ENCODE assay signal across 15 cellular contexts in the genomic region with DNA sequence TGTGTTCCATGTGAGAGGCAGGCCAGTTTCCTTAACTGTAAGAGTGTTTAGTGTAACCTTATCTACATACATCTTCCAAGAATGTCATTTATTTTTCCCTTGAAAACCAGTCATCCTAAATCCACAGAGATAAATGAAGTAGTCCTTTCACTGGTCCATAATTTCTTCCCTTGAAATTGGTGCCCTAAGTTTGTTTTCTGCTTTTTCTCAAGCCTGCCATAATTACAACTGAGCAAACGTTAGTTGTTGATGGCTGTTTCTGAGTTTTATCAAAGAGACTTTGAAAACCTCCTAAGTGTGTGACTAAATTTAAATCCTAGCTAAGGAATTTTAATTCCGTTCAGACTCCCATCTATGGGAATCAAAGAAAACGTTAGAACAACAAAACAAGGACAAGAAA. TPM values are rescaled to one million over a fixed set of nuclear protein-coding genes. Genes with fewer than 3 reads are reported as not detected.
A peak's percentile ranks its signal among the peaks of the same experiment; 100 is the strongest.
DNase-seq lines count a peak whose midpoint lies in the region; ATAC-seq and TF ChIP-seq lines count a peak whose summit lies in the region.
"Had no signal": no experiment of that assay in that cellular context is flagged by ENCODE, and none has a peak within 500 bp of the region (broad histone marks: within the 10 kb centered on the region; RNA-seq: fewer than 3 reads in every experiment).

No MANE protein-coding gene starts in this region.

- H3K27ac ChIP-seq in GM23338 (ENCODE audit: low read depth) (no peak overlapping the region), SK-N-MC (peak overlapping the region; percentile 82), mesodermal cell (ENCODE audit: low read depth, low read length, severe bottlenecking) (peak overlapping the region; percentile 80), smooth muscle cell (ENCODE audit: low read depth) (peak overlapping the region; percentile 86)

- TF ChIP-seq CTCF in GM23338 (conservative IDR thresholded peaks at IDR 0.05; ENCODE audit: low read depth in 2 of 2) (no peak), smooth muscle cell (IDR thresholded peaks at IDR 0.05; ENCODE audit: borderline replicate concordance, insufficient read depth, poor library complexity, severe bottlenecking) (no peak), glutamatergic neuron (IDR thresholded peaks at IDR 0.05; ENCODE audit: partially characterized antibody, unreplicated experiment) (no peak)

- H3K36me3 ChIP-seq in GM23338 (ENCODE audit: insufficient read depth) = no peaks in the 10 kb centered on the region
- H3K36me3 ChIP-seq in SK-N-MC (ENCODE audit: insufficient read depth, low read length) = no peaks in the 10 kb centered on the region
- H3K36me3 ChIP-seq in mesodermal cell (ENCODE audit: control insufficient read depth, insufficient read depth, low read length) = no peaks in the 10 kb centered on the region
- no peaks in the 10 kb centered on the region for H3K36me3 ChIP-seq in smooth muscle cell (ENCODE audit: low read depth)
- H3K36me3 ChIP-seq: BLaER1 treated with 17β-estradiol and CSF1 and Interleukin-3, amounts not matched to agents 10 nM and 100 nM had no signal

- H3K9me3 Mint-ChIP-seq in GM23338 (peaks cover 23% of the 10 kb centered on the region), glutamatergic neuron (ENCODE audit: unreplicated experiment) (no peaks in the 10 kb centered on the region)

- H3K9me3 ChIP-seq in SK-N-MC (ENCODE audit: low read depth, low read length) (no peaks in the 10 kb centered on the region), mesodermal cell (ENCODE audit: control insufficient read depth, low read length) (no peaks in the 10 kb centered on the region), smooth muscle cell (replicated peaks; ENCODE audit: low read depth) (no peaks in the 10 kb centered on the region)

- H3K4me3 ChIP-seq in GM23338 = no peak overlapping the region
- peak overlapping the region; percentile 63 for H3K4me3 ChIP-seq in SK-N-MC
- H3K4me3 ChIP-seq in mesodermal cell (ENCODE audit: extremely low read depth, insufficient read depth, low read length, poor library complexity, severe bottlenecking) = no peak overlapping the region
- no peak overlapping the region for H3K4me3 ChIP-seq in smooth muscle cell
- H3K4me3 ChIP-seq: BLaER1 treated with 17β-estradiol and CSF1 and Interleukin-3, amounts not matched to agents 10 nM and 100 nM had no signal

- no peaks in the 10 kb centered on the region for H4K20me1 ChIP-seq in GM23338 (replicated peaks; ENCODE audit: insufficient read depth)
- no peaks in the 10 kb centered on the region for H4K20me1 ChIP-seq in smooth muscle cell (ENCODE audit: low read depth)
- H4K20me1 ChIP-seq: BLaER1 treated with 17β-estradiol and CSF1 and Interleukin-3, amounts not matched to agents 10 nM and 100 nM had no signal

- H3K27me3 ChIP-seq in GM23338 (ENCODE audit: insufficient read depth) = no peaks in the 10 kb centered on the region
- H3K27me3 ChIP-seq in smooth muscle cell (ENCODE audit: low read depth) = no peaks in the 10 kb centered on the region
- H3K27me3 ChIP-seq: BLaER1 treated with 17β-estradiol and CSF1 and Interleukin-3, amounts not matched to agents 10 nM and 100 nM had no signal

- H3K4me3 Mint-ChIP-seq in GM23338 (no peak overlapping the region), glutamatergic neuron (ENCODE audit: unreplicated experiment) (no peak overlapping the region)

- H3K4me1 Mint-ChIP-seq in GM23338 (peaks cover 26% of the 10 kb centered on the region), glutamatergic neuron (ENCODE audit: low read depth, unreplicated experiment) (no peaks in the 10 kb centered on the region)

- H3K9ac ChIP-seq in SK-N-MC (ENCODE audit: insufficient read length) = no peak overlapping the region
- H3K9ac ChIP-seq in smooth muscle cell (ENCODE audit: low read depth) = peak overlapping the region; percentile 3
- H3K9ac ChIP-seq: BLaER1 treated with 17β-estradiol and CSF1 and Interleukin-3, amounts not matched to agents 10 nM and 100 nM had no signal

- ATAC-seq in GM23338 (no peak), GM21515 (IDR thresholded peaks at IDR 0.05; ENCODE audit: unreplicated experiment) (no peak)

- no peaks in the 10 kb centered on the region for H3K9me2 ChIP-seq in GM23338 (ENCODE audit: insufficient read depth)

- peaks cover 13% of the 10 kb centered on the region; the same call in 2 of the 3 replicates for H3K36me3 Mint-ChIP-seq in GM23338 (ENCODE audit: low read depth)
- peaks cover 6% of the 10 kb centered on the region for H3K36me3 Mint-ChIP-seq in glutamatergic neuron (ENCODE audit: unreplicated experiment)

- no peaks in the 10 kb centered on the region for H3K27me3 Mint-ChIP-seq in GM23338 (ENCODE audit: insufficient read depth, low read depth, poor library complexity)
- H3K27me3 Mint-ChIP-seq in glutamatergic neuron (ENCODE audit: unreplicated experiment) = peaks cover 2% of the 10 kb centered on the region

- H3F3A ChIP-seq in GM23338 (replicated peaks; ENCODE audit: low read depth) (no peaks in the 10 kb centered on the region), smooth muscle cell (ENCODE audit: low read depth) (peaks cover 29% of the 10 kb centered on the region)

- H3K4me1 ChIP-seq in GM23338 (ENCODE audit: insufficient read depth) (peaks cover 22% of the 10 kb centered on the region), mesodermal cell (ENCODE audit: control insufficient read depth, insufficient read depth, low read length, poor library complexity, severe bottlenecking) (no peaks in the 10 kb centered on the region), smooth muscle cell (ENCODE audit: low read depth) (peaks cover 11% of the 10 kb centered on the region)

- H3K79me2 ChIP-seq in GM23338 (replicated peaks; ENCODE audit: insufficient read depth) (no peaks in the 10 kb centered on the region), smooth muscle cell (ENCODE audit: low read depth) (peaks cover 13% of the 10 kb centered on the region)

- no CpG with 5 or more reads among the region's 3 CpGs for WGBS in mesodermal cell (ENCODE audit: insufficient coverage in 2 of 2), 2 experiments
- 0% methylated on average over 3 of the region's 3 CpGs for WGBS in smooth muscle cell (ENCODE audit: low lambda C conversion rate)

- H2AFZ ChIP-seq in GM23338 (peak overlapping the region; percentile 26; the same call in 1 of the 2 replicates), smooth muscle cell (ENCODE audit: low read depth) (peak overlapping the region; percentile 26)

- H3K27ac Mint-ChIP-seq in GM23338 (no peak overlapping the region), glutamatergic neuron (ENCODE audit: unreplicated experiment) (no peak overlapping the region)

- H3K4me2 ChIP-seq in GM23338 (peak overlapping the region; percentile 11), smooth muscle cell (peak overlapping the region; percentile 71)

- DNase-seq in GM23338 (ENCODE audit: low spot score) = no peak
- peak; percentile 20 for DNase-seq in SK-N-MC (ENCODE audit: low read depth, low spot score)
- no peak for DNase-seq in smooth muscle cell (lab: John Stamatoyannopoulos, UW; ENCODE audit: unreplicated experiment)
- DNase-seq in glutamatergic neuron = no peak
- no peak for DNase-seq in NCI-H526 treated with DMSO at 0.1 percent for 48 hours (lab: John Stamatoyannopoulos, UW)
- DNase-seq: DMS 273 treated with DMSO at 0.1 percent for 48 hours, Karpas-422, NCI-H187 treated with DMSO at 0.1 percent for 48 hours, NCI-H510A, RPMI8226 had no signal

TF ChIP-seq in GM23338, 12 proteins besides CTCF, POLR2A, EP300 and RAD21 (continues in another document):
- TF ChIP-seq, protein P1, sequence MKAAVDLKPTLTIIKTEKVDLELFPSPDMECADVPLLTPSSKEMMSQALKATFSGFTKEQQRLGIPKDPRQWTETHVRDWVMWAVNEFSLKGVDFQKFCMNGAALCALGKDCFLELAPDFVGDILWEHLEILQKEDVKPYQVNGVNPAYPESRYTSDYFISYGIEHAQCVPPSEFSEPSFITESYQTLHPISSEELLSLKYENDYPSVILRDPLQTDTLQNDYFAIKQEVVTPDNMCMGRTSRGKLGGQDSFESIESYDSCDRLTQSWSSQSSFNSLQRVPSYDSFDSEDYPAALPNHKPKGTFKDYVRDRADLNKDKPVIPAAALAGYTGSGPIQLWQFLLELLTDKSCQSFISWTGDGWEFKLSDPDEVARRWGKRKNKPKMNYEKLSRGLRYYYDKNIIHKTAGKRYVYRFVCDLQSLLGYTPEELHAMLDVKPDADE (IDR thresholded peaks at IDR 0.05) = no peak

RNA-seq across cellular contexts. Expression of a gene that starts 3.6 kb away (rescaled TPM):
- total RNA-seq in GM23338 (2014; rRNA removed; shearing (Covaris generic)) = 0.10 TPM in 1 of 2 replicates, not detected in the other
- not detected in 2 replicates for polyA plus RNA-seq in GM23338 (2016; fragmentation: Nextera tagmentation; extraction: Ambion mirVana)
- 4.5 TPM for polyA plus RNA-seq in mesodermal cell (2013, experiment 1 of 2)
- 4.2 TPM for polyA plus RNA-seq in mesodermal cell (2013, experiment 2 of 2)
- total RNA-seq in smooth muscle cell = 180 and 181 TPM in 2 replicates
- polyA plus RNA-seq in smooth muscle cell = 114 and 151 TPM in 2 replicates
- 0.32 TPM for total RNA-seq in glutamatergic neuron (ENCODE audit: unreplicated experiment)

RNA-seq across cellular contexts. Expression of a gene that starts 33.8 kb away (rescaled TPM):
- total RNA-seq in GM23338 (2014; rRNA removed; shearing (Covaris generic)) = not detected in 2 replicates
- polyA plus RNA-seq in GM23338 (2016; fragmentation: Nextera tagmentation; extraction: Ambion mirVana) = not detected in 2 replicates
- polyA plus RNA-seq in mesodermal cell (2013, experiment 1 of 2) = not detected
- polyA plus RNA-seq in mesodermal cell (2013, experiment 2 of 2) = not detected
- total RNA-seq in smooth muscle cell = not detected in 2 replicates
- polyA plus RNA-seq in smooth muscle cell = not detected in 2 replicates
- not detected for total RNA-seq in glutamatergic neuron (ENCODE audit: unreplicated experiment)
- total RNA-seq: Daoy, H4 had no signal

RNA-seq across cellular contexts. Expression of a gene that starts 53.8 kb away (rescaled TPM):
- 0.78 and 0.83 TPM in 2 replicates for total RNA-seq in GM23338 (2014; rRNA removed; shearing (Covaris generic))
- polyA plus RNA-seq in GM23338 (2016; fragmentation: Nextera tagmentation; extraction: Ambion mirVana) = 0.44 and 0.73 TPM in 2 replicates
- polyA plus RNA-seq in mesodermal cell (2013, experiment 1 of 2) = 5.3 TPM
- polyA plus RNA-seq in mesodermal cell (2013, experiment 2 of 2) = 5.4 TPM
- total RNA-seq in smooth muscle cell = 19.2 and 19.7 TPM in 2 replicates
- polyA plus RNA-seq in smooth muscle cell = 12.4 and 15.4 TPM in 2 replicates
- total RNA-seq in glutamatergic neuron (ENCODE audit: unreplicated experiment) = 2.2 TPM

Comparison
In these comparisons a context has a peak if more than half of its experiments do, and no peak if none do; other contexts are left out.
1. RNA of a gene that starts 3.6 kb away (total RNA-seq): 180 to 181 TPM in smooth muscle cell; 0.32 TPM in glutamatergic neuron (single experiment) and 0.10 TPM in GM23338; every median in the first group is over 100 times any median in the second.